ENCODE assay signal across 7 cellular contexts in the genomic region with DNA sequence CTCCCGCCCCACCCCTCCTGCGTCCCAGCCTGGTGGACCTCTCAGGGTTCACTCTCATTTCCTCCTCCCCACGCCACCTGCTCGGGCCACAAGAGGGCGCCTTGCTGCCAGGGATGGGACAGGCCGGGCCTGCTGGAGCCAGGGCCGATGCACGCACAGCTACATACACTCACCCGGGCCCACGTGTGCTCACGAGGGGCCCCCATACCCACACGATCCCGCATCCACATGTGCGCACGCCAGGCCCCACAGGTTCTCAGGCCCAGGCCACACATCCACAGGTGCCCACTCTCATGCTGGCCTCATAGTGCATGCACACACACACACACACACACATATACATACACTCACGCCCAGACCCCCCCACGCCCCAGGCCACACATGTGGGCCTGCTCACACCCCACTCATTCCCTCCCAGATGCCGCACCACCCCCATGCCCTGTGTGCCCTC.
DNase-seq lines count a peak whose midpoint lies in the region; ATAC-seq and TF ChIP-seq lines count a peak whose summit lies in the region.

No MANE protein-coding gene starts in this region.

- WGBS in adrenal gland, 4 donors: 10 to 23% (median 16%) methylated on average over 7 to 18 of the region's 18 CpGs

- no peaks in the 10 kb centered on the region for H3K36me3 ChIP-seq in HCT116 (ENCODE audit: control insufficient read depth in 1 of 2, insufficient read depth in 2 of 2, low read length in 2 of 2)
- H3K36me3 ChIP-seq in MM.1S (replicated peaks; ENCODE audit: insufficient read depth, low read length): no peaks in the 10 kb centered on the region
- H3K36me3 ChIP-seq in adrenal gland (replicated peaks in 1 of 2): no peaks in the 10 kb centered on the region

- H3K27ac Mint-ChIP-seq in T-helper 17 cell: peak overlapping the region; percentile 57

- RAD21 ChIA-PET in HCT116 (lab: Charles Lee; ENCODE audit: low non-redundant PET in 1 of 2, low total read pairs in 2 of 2, uncharacterized antibody in 2 of 2, unreplicated experiment in 2 of 2): interaction anchor here (0.6 to 1.3 kb wide), 7 partner anchors 9 to 297 kb away, joined by 3 to 10 read pairs (median 4); no protein-coding TSS in a partner anchor

- no peaks in the 10 kb centered on the region for H3K79me2 ChIP-seq in HCT116 (ENCODE audit: insufficient read depth, low read length)
- no peaks in the 10 kb centered on the region for H3K79me2 ChIP-seq in MM.1S (ENCODE audit: low read length)

- intact Hi-C loops in HCT116 (cut with micrococcal nuclease): loop anchor here (1.0 to 10.0 kb wide), 6 partner anchors 211 to 847 kb away; no protein-coding TSS in a partner anchor
- intact Hi-C loops in adrenal gland (cut with DNase I): loop anchor here (2.0 to 10.0 kb wide), 3 partner anchors 95 to 297 kb away; a partner anchor contains a TSS
- intact Hi-C loops in left ventricle myocardium superior (cut with micrococcal nuclease): loop anchor here (2.0 to 10.0 kb wide), 2 partner anchors 215 to 295 kb away; a partner anchor contains a TSS
- intact Hi-C loops in sciatic nerve (cut with DNase I): loop anchor here (5.0 kb wide), 1 partner anchor 217 kb away; no protein-coding TSS in a partner anchor

- H3K4me3 Mint-ChIP-seq in T-helper 17 cell: peak overlapping the region; percentile 56

- H3K27ac ChIP-seq in HCT116 (ENCODE audit: low read depth, low read length) (no peak overlapping the region), MM.1S (ENCODE audit: low read length) (no peak overlapping the region), adrenal gland (no peak overlapping the region)

- peaks cover under 1 to 24% of the 10 kb centered on the region in 2 experiments; a peak in 3 of 4 replicates for H3K4me1 ChIP-seq in HCT116 (ENCODE audit: control insufficient read depth in 1 of 2, insufficient read depth in 2 of 2, low read length in 2 of 2)
- no peaks in the 10 kb centered on the region; the same call in 1 of the 2 replicates for H3K4me1 ChIP-seq in MM.1S (ENCODE audit: low read length)
- peaks cover 19 to 23% of the 10 kb centered on the region in 2 donors for H3K4me1 ChIP-seq in adrenal gland (replicated peaks in 1 of 2)

- CTCF ChIA-PET in HCT116 (lab: Charles Lee): interaction anchor here (0.9 to 3.9 kb wide), 11 partner anchors 9 to 536 kb away, joined by 3 to 46 read pairs (median 3); a partner anchor contains a TSS

- POLR2A ChIA-PET in HCT116 (lab: Charles Lee): no interaction called here

- no peaks in the 10 kb centered on the region for H3K36me3 Mint-ChIP-seq in T-helper 17 cell (ENCODE audit: low read depth)

- no peaks in the 10 kb centered on the region for H3K9me3 ChIP-seq in HCT116 (ENCODE audit: control insufficient read depth in 1 of 2, insufficient read depth in 1 of 2, low read depth in 1 of 2, low read length in 2 of 2)
- H3K9me3 ChIP-seq in MM.1S (replicated peaks; ENCODE audit: insufficient read depth, low read length): no peaks in the 10 kb centered on the region
- no peaks in the 10 kb centered on the region for H3K9me3 ChIP-seq in T-helper 17 cell (ENCODE audit: control insufficient read depth, low read length, poor library complexity, severe bottlenecking)
- H3K9me3 ChIP-seq in adrenal gland (replicated peaks in 1 of 3): no peaks in the 10 kb centered on the region

- TF ChIP-seq POLR2A in HCT116 (IDR thresholded peaks at IDR 0.05; ENCODE audit: borderline replicate concordance, extremely low read depth, insufficient read depth, insufficient read length) (no peak), adrenal gland (IDR thresholded peaks at IDR 0.05) (no peak)

- BruUV-seq in HCT116 (replicated peaks; lab: Mats Ljungman, UMichigan): no TSS peak

- DNase-seq in HCT116 (ENCODE audit: low read depth, low spot score): peak; percentile 62
- peak; percentile 78 for DNase-seq in MM.1S
- peak; percentile 70 to 87 (median 72) for DNase-seq in T-helper 17 cell
- DNase-seq in adrenal gland: peak; percentile 89 to 93 (median 90)
- DNase-seq in left ventricle myocardium superior: peak; percentile 93
- DNase-seq in sciatic nerve (ENCODE audit: low spot score): peak; percentile 93

- H3F3A ChIP-seq in MM.1S (ENCODE audit: insufficient read depth, low read length): no peaks in the 10 kb centered on the region

- ATAC-seq in HCT116 (peak; percentile 88), T-helper 17 cell (peak; percentile 98), left ventricle myocardium superior (peak; percentile 83), sciatic nerve (peak; percentile 91)

- no peaks in the 10 kb centered on the region for H4K20me1 ChIP-seq in HCT116 (ENCODE audit: insufficient read depth)
- H4K20me1 ChIP-seq in MM.1S (ENCODE audit: insufficient read depth, low read length): no peaks in the 10 kb centered on the region

- no peak overlapping the region for H3K4me2 ChIP-seq in HCT116 (ENCODE audit: low read length)
- peak overlapping the region; percentile 8; the same call in 1 of the 2 replicates for H3K4me2 ChIP-seq in MM.1S (ENCODE audit: low read depth, low read length)

- no peaks in the 10 kb centered on the region for H3K27me3 Mint-ChIP-seq in T-helper 17 cell

- TF ChIP-seq CTCF in GM12874 (IDR thresholded peaks at IDR 0.05; ENCODE audit: insufficient read depth, low read depth, low read length) (peak; percentile 94), HCT116 (IDR thresholded peaks at IDR 0.05 in 2 of 3, conservative IDR thresholded peaks at IDR 0.05 in 1 of 3; ENCODE audit: borderline replicate concordance in 1 of 3, insufficient read depth in 1 of 3, low read depth in 2 of 3, low read length in 2 of 3) (peak; percentile 92 to 98 (median 98)), MM.1S (IDR thresholded peaks at IDR 0.05; ENCODE audit: low read length) (peak; percentile 89), adrenal gland (IDR thresholded peaks at IDR 0.05) (peak; percentile 88 to 94 (median 91))

- TF ChIP-seq RAD21 in HCT116 (IDR thresholded peaks at IDR 0.05; ENCODE audit: low read depth): peak; percentile 99

- peaks cover 10% of the 10 kb centered on the region for H3K4me1 Mint-ChIP-seq in T-helper 17 cell

- H3K27me3 ChIP-seq in HCT116 (ENCODE audit: insufficient read depth, low read length) (no peaks in the 10 kb centered on the region), MM.1S (replicated peaks; ENCODE audit: insufficient read depth, low read length) (no peaks in the 10 kb centered on the region), adrenal gland (no peaks in the 10 kb centered on the region)

- H3K4me3 ChIP-seq in HCT116 (replicated peaks in 1 of 2; ENCODE audit: low read depth in 1 of 2, low read length in 2 of 2) (no peak overlapping the region), MM.1S (ENCODE audit: low read length) (no peak overlapping the region), adrenal gland (no peak overlapping the region)

- H2AFZ ChIP-seq in HCT116 (ENCODE audit: low read depth, low read length, poor library complexity, severe bottlenecking) (no peak overlapping the region), MM.1S (ENCODE audit: low read length) (peak overlapping the region; percentile 39; the same call in 1 of the 2 replicates)

- H3K9me2 ChIP-seq in HCT116 (ENCODE audit: insufficient read depth): no peaks in the 10 kb centered on the region
- no peaks in the 10 kb centered on the region for H3K9me2 ChIP-seq in MM.1S (replicated peaks; ENCODE audit: insufficient read depth, low read length)

- H3K9ac ChIP-seq in HCT116 (ENCODE audit: low read length) (peak overlapping the region; percentile 8; the same call in 1 of the 2 replicates), MM.1S (ENCODE audit: low read length) (no peak overlapping the region; the same call in 1 of the 2 replicates)

TF ChIP-seq in HCT116, 20 proteins besides CTCF, POLR2A, EP300 and RAD21:
- TF ChIP-seq ZFX (IDR thresholded peaks at IDR 0.05) (peak; percentile 69; the same call in 1 of the 2 replicates), SP1 (IDR thresholded peaks at IDR 0.05; ENCODE audit: low read depth) (no peak), YY1 (IDR thresholded peaks at IDR 0.05; ENCODE audit: extremely low read depth, insufficient replicate concordance, low read depth, low read length) (peak; percentile 66)
